Comparison of ENCODE assay signal across 23 cellular contexts in genomic region chr18:4200399-4200798, GRCh38.
"Had no signal": no experiment of that assay in that cellular context is flagged by ENCODE, and none has a peak within 500 bp of the region (broad histone marks: within the 10 kb centered on the region; RNA-seq: fewer than 3 reads in every experiment).

No MANE protein-coding gene starts in this region.

- DNase-seq: Kasumi-1, MM.1S, NCI-H1092 treated with DMSO at 0.1 percent for 48 hours, NCI-H1436, NCI-H187, NCI-H2029, NCI-H2081 treated with DMSO at 0.1 percent for 48 hours, NCI-H2171, NCI-H226, NCI-H446, NCI-H510A, NCI-H524 treated with DMSO at 0.1 percent for 48 hours, NCI-H69, NCI-H774, PC-3, SHP77, SK-N-SH had no signal

- H3K9me3 ChIP-seq: SK-N-SH had no signal

- H3K4me3 ChIP-seq: K562 had no signal

- H3K9ac ChIP-seq: KMS-11, SK-N-SH had no signal

- FAIRE-seq: HTR-8/SVneo, K562 had no signal

- H3K27ac ChIP-seq: HL-60, KMS-11, RWPE1 had no signal

- ATAC-seq: K562, Panc1, PC-3 had no signal
